In the genomic region with DNA sequence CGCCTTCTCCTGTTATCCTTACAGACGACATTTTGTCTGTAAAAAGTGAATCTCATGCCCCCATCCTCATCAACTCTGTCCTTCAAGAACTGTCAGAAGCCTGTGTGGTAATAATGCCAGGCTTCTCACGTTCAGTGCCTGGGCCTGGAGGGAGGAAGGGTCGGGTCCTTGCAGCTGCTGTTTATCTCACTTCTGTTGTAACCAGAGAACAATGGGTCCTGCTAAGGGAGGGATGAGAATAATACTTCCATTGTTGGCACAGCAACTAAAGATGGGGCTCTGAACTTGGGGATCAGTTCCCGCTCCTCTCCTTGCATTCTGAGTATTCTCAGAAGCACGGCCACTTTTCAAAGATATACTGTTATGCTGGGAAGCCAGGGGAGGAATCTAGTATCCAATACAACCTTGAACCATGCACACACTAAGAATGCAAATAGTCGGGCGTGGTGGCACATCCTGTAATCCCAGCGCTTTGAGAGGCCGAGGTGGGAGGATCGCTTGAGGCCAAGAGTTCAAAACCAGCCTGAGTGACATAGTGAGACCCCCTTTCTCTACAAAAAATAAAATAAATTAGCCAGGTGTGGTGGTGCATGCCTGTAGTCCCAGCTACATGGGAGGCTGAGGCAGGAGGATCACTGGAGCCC, we compare ENCODE assay signal across 1 cellular context.
TF ChIP-seq lines count a peak whose summit lies in the region.

No MANE protein-coding gene starts in this region.

TF ChIP-seq in HepG2, 621 proteins besides CTCF, POLR2A, EP300 and RAD21 (continues in another document):
- TF ChIP-seq ETV5 (CRISPR knock-in tag; IDR thresholded peaks at IDR 0.05; ENCODE audit: borderline replicate concordance) (peak; percentile 19; the same call in 1 of the 2 replicates), ZHX1 (CRISPR knock-in tag; IDR thresholded peaks at IDR 0.05; ENCODE audit: low read depth) (no peak), TBX2 (CRISPR knock-in tag; IDR thresholded peaks at IDR 0.05; ENCODE audit: borderline replicate concordance) (0 out of 2 replicates have a peak, but pooled peaks have one; percentile 23), ZMYM2 (CRISPR knock-in tag; IDR thresholded peaks at IDR 0.05) (peak; percentile 83), ZBTB4 (CRISPR knock-in tag; IDR thresholded peaks at IDR 0.05; ENCODE audit: borderline replicate concordance) (no peak), RARA (CRISPR knock-in tag; IDR thresholded peaks at IDR 0.05) (peak; percentile 51), SOX13 (IDR thresholded peaks at IDR 0.05) (peak; percentile 71; the same call in 1 of the 2 replicates), SOX13 (CRISPR knock-in tag; conservative IDR thresholded peaks at IDR 0.05 in 1 of 2, IDR thresholded peaks at IDR 0.05 in 1 of 2) (peak in 1 of 2 experiments; percentile 90; a peak in 2 of 4 replicates), HNF4A (CRISPR knock-in tag; IDR thresholded peaks at IDR 0.05) (peak; percentile 24; the same call in 1 of the 2 replicates), SMARCE1 (IDR thresholded peaks at IDR 0.05; ENCODE audit: borderline replicate concordance) (no peak), FOXP4 (CRISPR knock-in tag; IDR thresholded peaks at IDR 0.05) (0 out of 2 replicates have a peak, but pooled peaks have one; percentile 11), SMYD3 (CRISPR knock-in tag; IDR thresholded peaks at IDR 0.05) (no peak), ZNF674 (CRISPR knock-in tag; IDR thresholded peaks at IDR 0.05; ENCODE audit: low read depth) (no peak), HNF4G (IDR thresholded peaks at IDR 0.05; ENCODE audit: borderline replicate concordance, low read depth, low read length) (no peak), HNF4G (CRISPR knock-in tag; IDR thresholded peaks at IDR 0.05; ENCODE audit: borderline replicate concordance, low read depth) (no peak), SOX6 (IDR thresholded peaks at IDR 0.05) (no peak), SOX6 (CRISPR knock-in tag; IDR thresholded peaks at IDR 0.05) (peak; percentile 76), SALL1 (CRISPR knock-in tag; IDR thresholded peaks at IDR 0.05) (peak; percentile 58; the same call in 1 of the 2 replicates), SP1 (IDR thresholded peaks at IDR 0.05) (no peak), SP1 (CRISPR knock-in tag; IDR thresholded peaks at IDR 0.05) (no peak), ASH2L (IDR thresholded peaks at IDR 0.05; ENCODE audit: insufficient read length, low read depth, low read length) (peak; percentile 29), PPARG (CRISPR knock-in tag; conservative IDR thresholded peaks at IDR 0.05) (peak; percentile 90), HDAC1 (CRISPR knock-in tag; IDR thresholded peaks at IDR 0.05) (peak; percentile 25; the same call in 1 of the 2 replicates), HMG20B (CRISPR knock-in tag; conservative IDR thresholded peaks at IDR 0.05) (no peak), POGZ (CRISPR knock-in tag; IDR thresholded peaks at IDR 0.05) (peak; percentile 64), BCL6 (CRISPR knock-in tag; IDR thresholded peaks at IDR 0.05) (0 out of 2 replicates have a peak, but pooled peaks have one; percentile 26), CHD4 (IDR thresholded peaks at IDR 0.05; ENCODE audit: borderline replicate concordance, low read length) (peak; percentile 32; the same call in 1 of the 2 replicates), MXD4 (CRISPR knock-in tag; IDR thresholded peaks at IDR 0.05) (no peak), ZKSCAN5 (CRISPR knock-in tag; IDR thresholded peaks at IDR 0.05) (no peak), ZMYM3 (CRISPR knock-in tag; IDR thresholded peaks at IDR 0.05) (peak; percentile 51; the same call in 1 of the 2 replicates), PAXIP1 (CRISPR knock-in tag; conservative IDR thresholded peaks at IDR 0.05) (peak; percentile 56), MED1 (CRISPR knock-in tag; IDR thresholded peaks at IDR 0.05) (0 out of 2 replicates have a peak, but pooled peaks have one; percentile 18), ZNF770 (CRISPR knock-in tag; IDR thresholded peaks at IDR 0.05) (0 out of 2 replicates have a peak, but pooled peaks have one; percentile 16), SNAPC2 (CRISPR knock-in tag; IDR thresholded peaks at IDR 0.05) (no peak), ZMYM4 (CRISPR knock-in tag; IDR thresholded peaks at IDR 0.05) (peak; percentile 47; the same call in 1 of the 2 replicates), SOX5 (CRISPR knock-in tag; IDR thresholded peaks at IDR 0.05; ENCODE audit: borderline replicate concordance) (peak; percentile 81), RXRB (CRISPR knock-in tag; IDR thresholded peaks at IDR 0.05; ENCODE audit: borderline replicate concordance) (peak; percentile 70), TEAD3 (CRISPR knock-in tag; optimal IDR thresholded peaks at IDR 0.05; ENCODE audit: borderline replicate concordance) (peak; percentile 72)
- TF ChIP-seq, protein P1, sequence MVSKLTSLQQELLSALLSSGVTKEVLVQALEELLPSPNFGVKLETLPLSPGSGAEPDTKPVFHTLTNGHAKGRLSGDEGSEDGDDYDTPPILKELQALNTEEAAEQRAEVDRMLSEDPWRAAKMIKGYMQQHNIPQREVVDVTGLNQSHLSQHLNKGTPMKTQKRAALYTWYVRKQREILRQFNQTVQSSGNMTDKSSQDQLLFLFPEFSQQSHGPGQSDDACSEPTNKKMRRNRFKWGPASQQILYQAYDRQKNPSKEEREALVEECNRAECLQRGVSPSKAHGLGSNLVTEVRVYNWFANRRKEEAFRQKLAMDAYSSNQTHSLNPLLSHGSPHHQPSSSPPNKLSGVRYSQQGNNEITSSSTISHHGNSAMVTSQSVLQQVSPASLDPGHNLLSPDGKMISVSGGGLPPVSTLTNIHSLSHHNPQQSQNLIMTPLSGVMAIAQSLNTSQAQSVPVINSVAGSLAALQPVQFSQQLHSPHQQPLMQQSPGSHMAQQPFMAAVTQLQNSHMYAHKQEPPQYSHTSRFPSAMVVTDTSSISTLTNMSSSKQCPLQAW (CRISPR knock-in tag; IDR thresholded peaks at IDR 0.05) = peak; percentile 33; the same call in 1 of the 2 replicates
- TF ChIP-seq, protein P2, sequence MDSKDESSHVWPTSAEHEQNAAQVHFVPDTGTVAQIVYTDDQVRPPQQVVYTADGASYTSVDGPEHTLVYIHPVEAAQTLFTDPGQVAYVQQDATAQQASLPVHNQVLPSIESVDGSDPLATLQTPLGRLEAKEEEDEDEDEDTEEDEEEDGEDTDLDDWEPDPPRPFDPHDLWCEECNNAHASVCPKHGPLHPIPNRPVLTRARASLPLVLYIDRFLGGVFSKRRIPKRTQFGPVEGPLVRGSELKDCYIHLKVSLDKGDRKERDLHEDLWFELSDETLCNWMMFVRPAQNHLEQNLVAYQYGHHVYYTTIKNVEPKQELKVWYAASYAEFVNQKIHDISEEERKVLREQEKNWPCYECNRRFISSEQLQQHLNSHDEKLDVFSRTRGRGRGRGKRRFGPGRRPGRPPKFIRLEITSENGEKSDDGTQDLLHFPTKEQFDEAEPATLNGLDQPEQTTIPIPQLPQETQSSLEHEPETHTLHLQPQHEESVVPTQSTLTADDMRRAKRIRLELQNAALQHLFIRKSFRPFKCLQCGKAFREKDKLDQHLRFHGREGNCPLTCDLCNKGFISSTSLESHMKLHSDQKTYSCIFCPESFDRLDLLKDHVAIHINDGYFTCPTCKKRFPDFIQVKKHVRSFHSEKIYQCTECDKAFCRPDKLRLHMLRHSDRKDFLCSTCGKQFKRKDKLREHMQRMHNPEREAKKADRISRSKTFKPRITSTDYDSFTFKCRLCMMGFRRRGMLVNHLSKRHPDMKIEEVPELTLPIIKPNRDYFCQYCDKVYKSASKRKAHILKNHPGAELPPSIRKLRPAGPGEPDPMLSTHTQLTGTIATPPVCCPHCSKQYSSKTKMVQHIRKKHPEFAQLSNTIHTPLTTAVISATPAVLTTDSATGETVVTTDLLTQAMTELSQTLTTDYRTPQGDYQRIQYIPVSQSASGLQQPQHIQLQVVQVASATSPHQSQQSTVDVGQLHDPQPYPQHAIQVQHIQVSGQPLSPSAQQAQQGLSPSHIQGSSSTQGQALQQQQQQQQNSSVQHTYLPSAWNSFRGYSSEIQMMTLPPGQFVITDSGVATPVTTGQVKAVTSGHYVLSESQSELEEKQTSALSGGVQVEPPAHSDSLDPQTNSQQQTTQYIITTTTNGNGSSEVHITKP (CRISPR knock-in tag; IDR thresholded peaks at IDR 0.05; ENCODE audit: low read depth) = 0 out of 2 replicates have a peak, but pooled peaks have one; percentile 19
